In the genomic region with DNA sequence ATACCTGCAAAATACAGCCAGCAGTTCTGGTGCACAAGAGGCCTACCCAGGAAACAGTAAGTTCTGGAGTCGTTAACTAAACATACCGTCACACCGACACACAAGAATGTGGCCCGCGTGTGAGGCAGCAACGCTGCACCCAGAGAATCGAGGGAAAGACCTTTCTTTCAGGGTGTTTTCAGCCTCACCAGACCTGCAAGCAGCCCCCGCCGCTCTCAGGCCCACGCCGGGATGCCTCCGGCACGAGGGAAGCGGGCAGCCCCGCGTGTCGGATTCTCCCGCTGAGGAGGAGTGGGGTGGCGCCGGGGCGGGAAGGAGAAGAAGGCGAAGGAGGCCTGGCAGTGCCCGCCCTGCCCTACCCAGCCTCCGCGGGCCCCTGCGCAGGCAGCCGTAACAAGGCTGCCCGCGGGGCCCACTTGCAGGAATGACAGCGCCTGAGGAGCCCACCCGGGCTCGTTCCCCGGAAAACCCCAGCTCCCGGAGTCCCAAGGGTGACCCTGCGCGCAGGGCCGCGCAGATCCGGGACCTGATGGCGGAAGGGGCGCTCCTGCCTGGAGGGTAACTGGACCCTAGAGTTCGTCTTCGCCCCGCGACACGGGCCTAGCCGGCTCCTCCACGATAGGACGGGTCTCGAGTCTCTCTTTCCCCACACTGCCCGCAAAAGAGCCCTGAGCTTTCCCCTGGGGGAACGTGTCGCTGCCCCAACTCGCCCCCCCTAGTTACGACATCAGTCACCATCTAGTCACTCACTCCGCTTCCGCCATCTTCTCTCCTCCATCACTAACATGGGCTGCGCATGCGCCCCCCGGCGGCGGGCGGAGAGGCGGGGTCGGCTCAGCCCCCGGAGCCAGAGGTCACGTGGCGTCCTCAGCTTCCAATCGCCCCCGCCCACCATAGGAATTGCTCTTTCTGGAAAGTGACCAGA, we compare ENCODE assay signal across 8 cellular contexts.
DNase-seq lines count a peak whose midpoint lies in the region; ATAC-seq and TF ChIP-seq lines count a peak whose summit lies in the region.

A gene with protein sequence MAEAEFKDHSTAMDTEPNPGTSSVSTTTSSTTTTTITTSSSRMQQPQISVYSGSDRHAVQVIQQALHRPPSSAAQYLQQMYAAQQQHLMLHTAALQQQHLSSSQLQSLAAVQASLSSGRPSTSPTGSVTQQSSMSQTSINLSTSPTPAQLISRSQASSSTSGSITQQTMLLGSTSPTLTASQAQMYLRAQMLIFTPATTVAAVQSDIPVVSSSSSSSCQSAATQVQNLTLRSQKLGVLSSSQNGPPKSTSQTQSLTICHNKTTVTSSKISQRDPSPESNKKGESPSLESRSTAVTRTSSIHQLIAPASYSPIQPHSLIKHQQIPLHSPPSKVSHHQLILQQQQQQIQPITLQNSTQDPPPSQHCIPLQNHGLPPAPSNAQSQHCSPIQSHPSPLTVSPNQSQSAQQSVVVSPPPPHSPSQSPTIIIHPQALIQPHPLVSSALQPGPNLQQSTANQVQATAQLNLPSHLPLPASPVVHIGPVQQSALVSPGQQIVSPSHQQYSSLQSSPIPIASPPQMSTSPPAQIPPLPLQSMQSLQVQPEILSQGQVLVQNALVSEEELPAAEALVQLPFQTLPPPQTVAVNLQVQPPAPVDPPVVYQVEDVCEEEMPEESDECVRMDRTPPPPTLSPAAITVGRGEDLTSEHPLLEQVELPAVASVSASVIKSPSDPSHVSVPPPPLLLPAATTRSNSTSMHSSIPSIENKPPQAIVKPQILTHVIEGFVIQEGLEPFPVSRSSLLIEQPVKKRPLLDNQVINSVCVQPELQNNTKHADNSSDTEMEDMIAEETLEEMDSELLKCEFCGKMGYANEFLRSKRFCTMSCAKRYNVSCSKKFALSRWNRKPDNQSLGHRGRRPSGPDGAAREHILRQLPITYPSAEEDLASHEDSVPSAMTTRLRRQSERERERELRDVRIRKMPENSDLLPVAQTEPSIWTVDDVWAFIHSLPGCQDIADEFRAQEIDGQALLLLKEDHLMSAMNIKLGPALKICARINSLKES (minus strand): TSS at position 782 of the 925 bp plus-strand sequence. CDS start 18 bp downstream, at position 764.

- H3K36me3 Mint-ChIP-seq in central memory CD8-positive, alpha-beta T cell (ENCODE audit: insufficient read depth), result peaks cover 40% of the 10 kb centered on the region

- H3K27ac Mint-ChIP-seq in central memory CD8-positive, alpha-beta T cell (ENCODE audit: low read depth), result peak within 1 kb of the TSS; percentile 98

- H3K4me1 Mint-ChIP-seq in central memory CD8-positive, alpha-beta T cell, result peaks cover 34% of the 10 kb centered on the region

- no peaks in the 10 kb centered on the region for H3K27me3 Mint-ChIP-seq in central memory CD8-positive, alpha-beta T cell

- H3K4me3 Mint-ChIP-seq in central memory CD8-positive, alpha-beta T cell, result peak within 1 kb of the TSS; percentile 97

- ATAC-seq in HG03378 (IDR thresholded peaks at IDR 0.05; ENCODE audit: unreplicated experiment), result peak; percentile 75
- ATAC-seq in activated CD4-positive, CD25-positive, alpha-beta regulatory T cell treated with anti-CD3 and anti-CD28 coated beads, Interleukin-2, amount 50 U/mL, for 24 hours, result peak; percentile 82 to 84
- ATAC-seq in central memory CD8-positive, alpha-beta T cell (replicated peaks; ENCODE audit: extremely low read depth, poor library complexity, severe bottlenecking), result peak; percentile 67

- H3K9me3 Mint-ChIP-seq in central memory CD8-positive, alpha-beta T cell, result no peaks in the 10 kb centered on the region

- peak; percentile 91 to 95 for DNase-seq in AML-193 (lab: John Stamatoyannopoulos, UW)
- DNase-seq in NCI-H446 treated with DMSO at 0.1 percent for 48 hours (lab: John Stamatoyannopoulos, UW), result peak; percentile 78
- DNase-seq in central memory CD8-positive, alpha-beta T cell (ENCODE audit: low spot score in 2 of 2), result peak; percentile 81 to 84
- peak; percentile 87 for DNase-seq in iris pigment epithelial cell (ENCODE audit: low read depth)
- DNase-seq in stimulated activated CD4-positive, alpha-beta T cell treated with anti-CD3 and anti-CD28 coated beads, Interleukin-12 subunit alpha, Interleukin-12 subunit beta, amount 100 ng/mL, for 24 hours (ENCODE audit: low read depth in 2 of 2), result peak; percentile 86 to 89

- TF ChIP-seq POLR2A in GM19099 (IDR thresholded peaks at IDR 0.05; ENCODE audit: extremely low read depth, insufficient read length, low read depth), result peak; percentile 86

Comparison
In these comparisons a context has a peak if more than half of its experiments do, and no peak if none do; other contexts are left out.
1. Peak in every context shown above with its lines: DNase-seq and ATAC-seq.